20 cellular contexts compared by ENCODE assay signal in genomic region chr15:70114226-70114625, GRCh38.
"Had no signal": no experiment of that assay in that cellular context is flagged by ENCODE, and none has a peak within 500 bp of the region (broad histone marks: within the 10 kb centered on the region; RNA-seq: fewer than 3 reads in every experiment).

No MANE protein-coding gene starts in this region.

- H3K27ac ChIP-seq: body of pancreas, colonic mucosa, gastroesophageal sphincter, pancreas, tibial nerve, uterus, WERI-Rb-1 had no signal

- DNase-seq: activated CD4-positive, alpha-beta T cell treated with anti-CD3 and anti-CD28 coated beads, Interleukin-2, amount 50 U/mL, for 48 hours; activated gamma-delta T cell; amniotic stem cell; body of pancreas; central memory CD4-positive, alpha-beta T cell; colonic mucosa; heart right ventricle; naive thymus-derived CD4-positive, alpha-beta T cell; pancreas; spleen; stimulated activated naive CD4-positive, alpha-beta T cell treated with Interleukin-2 at 50 U/mL for 16 hours; SW 1271; T-helper 2 cell; uterus; WERI-Rb-1 had no signal

- H3K36me3 ChIP-seq: colonic mucosa, gastroesophageal sphincter, heart right ventricle, pancreas, spleen, tibial nerve, uterus, WERI-Rb-1 had no signal

- H3K9me3 Mint-ChIP-seq: memory B cell had no signal

- H3K4me3 ChIP-seq: body of pancreas, colonic mucosa, gastroesophageal sphincter, heart right ventricle, pancreas, spleen, tibial nerve, uterus had no signal

- H3K27me3 ChIP-seq: body of pancreas, colonic mucosa, gastroesophageal sphincter, pancreas, tibial nerve, uterus had no signal

- H3K27ac Mint-ChIP-seq: activated naive CD8-positive, alpha-beta T cell; memory B cell had no signal

- H3K36me3 Mint-ChIP-seq: activated naive CD8-positive, alpha-beta T cell; naive thymus-derived CD4-positive, alpha-beta T cell had no signal

- ATAC-seq: body of pancreas, gastroesophageal sphincter, pancreas, sciatic nerve had no signal

- H3K9me3 ChIP-seq: body of pancreas, colonic mucosa, gastroesophageal sphincter, heart right ventricle, pancreas, spleen, tibial nerve, uterus had no signal

- H3K4me3 Mint-ChIP-seq: activated naive CD8-positive, alpha-beta T cell; memory B cell; naive thymus-derived CD4-positive, alpha-beta T cell had no signal
